Comparison of ENCODE assay signal across 8 cellular contexts in the genomic region with DNA sequence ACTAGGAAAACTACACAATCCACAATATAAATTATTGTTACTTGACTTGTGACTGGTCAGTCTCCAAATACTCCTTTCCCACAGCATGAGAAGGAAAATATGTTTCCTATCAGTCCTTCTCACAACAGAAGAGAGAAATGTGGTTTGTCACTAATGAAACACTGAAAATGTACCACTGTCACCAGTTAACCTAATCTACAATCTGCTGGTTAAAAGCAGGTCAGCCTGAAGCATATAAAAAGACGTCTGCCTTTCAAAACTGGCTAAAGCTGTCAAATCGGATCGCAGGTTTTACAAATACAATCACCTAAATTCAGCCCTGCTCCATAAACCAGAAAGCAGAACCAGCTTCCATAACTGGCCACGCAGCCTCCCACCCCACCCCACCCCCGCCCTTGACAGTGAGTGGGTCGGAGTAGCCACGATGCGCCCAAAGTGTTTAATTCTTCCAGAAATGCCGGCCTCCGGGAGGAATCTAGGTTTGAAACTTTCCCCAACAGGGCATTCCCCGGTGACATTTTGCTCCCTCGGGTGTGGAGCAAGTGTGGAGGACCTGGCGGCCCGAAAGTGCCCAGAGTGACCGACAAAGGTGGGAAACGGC. TPM values are rescaled to one million over a fixed set of nuclear protein-coding genes. Genes with fewer than 3 reads are reported as not detected.
DNase-seq lines count a peak whose midpoint lies in the region; ATAC-seq, FAIRE-seq and TF ChIP-seq lines count a peak whose summit lies in the region.

No MANE protein-coding gene starts in this region.

- ATAC-seq in HepG2: peak; percentile 28

- no peak overlapping the region for H4K8ac ChIP-seq in H9 (replicated peaks; ENCODE audit: insufficient read length, low read depth, low read length)

- no peak overlapping the region for H4K5ac ChIP-seq in H9 (ENCODE audit: insufficient read length, low read depth, low read length)

- POLR2A ChIA-PET in HepG2 (lab: Yijun Ruan, JAX): interaction anchor here (0.6 to 5.9 kb wide), 9 partner anchors 15 to 92 kb away, joined by 3 to 132 read pairs (median 3); partner anchors contain the start of gene ISL2

- TF ChIP-seq CTCF in H9 (conservative IDR thresholded peaks at IDR 0.05) (no peak), bronchial epithelial cell (IDR thresholded peaks at IDR 0.05; ENCODE audit: insufficient read depth, low read length, severe bottlenecking) (no peak), HepG2 (CRISPR knock-in tag; IDR thresholded peaks at IDR 0.05) (no peak), testis (IDR thresholded peaks at IDR 0.05) (no peak)

- no peaks in the 10 kb centered on the region for H3K9me3 ChIP-seq in H9 (ENCODE audit: control insufficient read depth, low read depth, low read length)
- H3K9me3 ChIP-seq in NT2/D1 (ENCODE audit: insufficient read depth, low read length): no peaks in the 10 kb centered on the region
- no peaks in the 10 kb centered on the region for H3K9me3 ChIP-seq in HepG2 (ENCODE audit: low read length)
- no peaks in the 10 kb centered on the region for H3K9me3 ChIP-seq in testis

- H3K36me3 Mint-ChIP-seq in H9 (ENCODE audit: insufficient read depth in 1 of 3, low read depth in 3 of 3): no peaks in the 10 kb centered on the region; a peak in 3 of 7 replicates

- H3T11ph ChIP-seq in H9 (ENCODE audit: low read length): no peak overlapping the region

- H3K27ac ChIP-seq in H9 (ENCODE audit: insufficient read length, low read depth, low read length) (no peak overlapping the region), HepG2 (ENCODE audit: extremely low read length, insufficient read depth, low read length) (peak overlapping the region; percentile 96), testis (peak overlapping the region; percentile 63 to 88)

- BruUV-seq in HepG2 (replicated peaks; lab: Mats Ljungman, UMichigan): TSS peak; percentile 61

- H3K79me1 ChIP-seq in H9 (ENCODE audit: insufficient read depth, low read depth, low read length, poor library complexity, severe bottlenecking): peaks cover 2% of the 10 kb centered on the region

- H4K91ac ChIP-seq in H9 (ENCODE audit: insufficient read length, low read depth, low read length): no peak overlapping the region

- FAIRE-seq in bronchial epithelial cell (lab: Jason Lieb, UNC) (no peak), HepG2 (lab: Jason Lieb, UNC) (no peak), urothelium cell line (lab: Jason Lieb, UNC) (no peak)

- peaks cover 17% of the 10 kb centered on the region for H3K27me3 Mint-ChIP-seq in H9 (ENCODE audit: low read depth)

- no peak overlapping the region for H2BK12ac ChIP-seq in H9 (ENCODE audit: insufficient read length, low read depth, low read length)

- no peak overlapping the region for H3K56ac ChIP-seq in H9 (ENCODE audit: insufficient read length, low read depth, low read length)

- H2BK120ac ChIP-seq in H9 (ENCODE audit: low read depth, low read length, poor library complexity, severe bottlenecking): no peak overlapping the region

- H3K9me3 Mint-ChIP-seq in H9: peaks cover 0 to 3% of the 10 kb centered on the region in 2 experiments; a peak in 2 of 5 replicates

- H3K79me2 ChIP-seq in H9 (ENCODE audit: insufficient read depth, low read length) (no peaks in the 10 kb centered on the region), HepG2 (ENCODE audit: insufficient read depth, low read length) (peaks cover 54% of the 10 kb centered on the region)

- H2AFZ ChIP-seq in H9 (ENCODE audit: low read length): no peak overlapping the region
- H2AFZ ChIP-seq in HepG2 (ENCODE audit: low read length): no peak overlapping the region

- H2BK20ac ChIP-seq in H9 (ENCODE audit: low read depth, low read length, poor library complexity, severe bottlenecking): no peak overlapping the region

- in situ Hi-C loops in HepG2 (cut with HindIII; ENCODE audit: extremely low pct_ligation_motif_present, low pct_unique_long_range_greater_than_20kb): no loop called here

- H3K4me2 ChIP-seq in H9 (ENCODE audit: insufficient read depth, insufficient read length, low read length) (peak overlapping the region; percentile 37), HepG2 (ENCODE audit: low read depth, low read length) (peak overlapping the region; percentile 97)

- H2BK5ac ChIP-seq in H9 (ENCODE audit: insufficient read length, low read length): no peak overlapping the region

- H3K23ac ChIP-seq in H9 (ENCODE audit: insufficient read length, low read depth, low read length): no peak overlapping the region

- H3K23me2 ChIP-seq in H9 (ENCODE audit: insufficient read length, low read depth, low read length, poor library complexity, severe bottlenecking): peaks cover 5% of the 10 kb centered on the region

- H3K4me3 ChIP-seq in NT2/D1 (ENCODE audit: insufficient read length, low read depth) (peak overlapping the region; percentile 84), bronchial epithelial cell (ENCODE audit: low read depth, low read length) (peak overlapping the region; percentile 64), HepG2 (replicated peaks in 1 of 3; ENCODE audit: insufficient read depth in 1 of 3, low read depth in 2 of 3, low read length in 3 of 3) (peak overlapping the region; percentile 83 to 98 (median 97)), testis (peak overlapping the region; percentile 72 to 89)

- CTCF ChIA-PET in HepG2 (lab: Yijun Ruan, JAX; ENCODE audit: low intra/inter-chr PET ratio, low total read pairs): no interaction called here

- DNase-seq in EL: peak; percentile 32
- DNase-seq in H9: no peak
- DNase-seq in NT2/D1 (ENCODE audit: low read depth, low spot score): no peak
- no peak for DNase-seq in bronchial epithelial cell (ENCODE audit: low read depth)
- DNase-seq in HepG2 (ENCODE audit: low spot score): no peak
- peak; percentile 28 for DNase-seq in testis
- DNase-seq in COLO829 (ENCODE audit: low spot score): no peak
- no peak for DNase-seq in urothelium cell line (ENCODE audit: low spot score)

- no CpG with 5 or more reads among the region's 16 CpGs for whole genome bisulfite sequencing in H9 (ENCODE audit: extremely low coverage, insufficient read length, low lambda C conversion rate)
- 0% methylated on average over 16 of the region's 16 CpGs for WGBS in HepG2 (ENCODE audit: low lambda C conversion rate)
- 1 to 5% methylated on average over 8 to 16 of the region's 16 CpGs for WGBS in testis, 2 donors

- peak overlapping the region in 1 of 3 experiments; percentile 85; a peak in 2 of 7 replicates for H3K27ac Mint-ChIP-seq in H9

- intact Hi-C loops in HepG2 (cut with micrococcal nuclease; ENCODE audit: unreplicated experiment): loop anchor here (1.0 kb wide), 1 partner anchor 26 kb away; the partner anchor contains the start of gene ISL2
- intact Hi-C loops in testis (cut with DNase I; ENCODE audit: low total_unique reads): no loop called here

- no peak overlapping the region for H3K4ac ChIP-seq in H9 (ENCODE audit: low read depth, low read length)

- H3K4me1 ChIP-seq in H9 (ENCODE audit: insufficient read depth, low read length) (no peaks in the 10 kb centered on the region), NT2/D1 (ENCODE audit: insufficient read depth, insufficient read length) (peaks cover 9% of the 10 kb centered on the region), HepG2 (ENCODE audit: insufficient read depth, low read length) (peaks cover 72% of the 10 kb centered on the region), testis (peaks cover 15% of the 10 kb centered on the region)

- H3K27me3 ChIP-seq in H9 (ENCODE audit: insufficient read depth, low read length) (no peaks in the 10 kb centered on the region), NT2/D1 (ENCODE audit: insufficient read depth, insufficient read length) (no peaks in the 10 kb centered on the region), bronchial epithelial cell (ENCODE audit: control insufficient read depth, insufficient read depth, low read length) (no peaks in the 10 kb centered on the region), HepG2 (ENCODE audit: control insufficient read depth in 1 of 2, insufficient read depth in 2 of 2, low read length in 2 of 2) (no peaks in the 10 kb centered on the region; a peak in 1 of 5 replicates), testis (no peaks in the 10 kb centered on the region)

- no peak overlapping the region for H3K18ac ChIP-seq in H9 (ENCODE audit: insufficient read length, low read depth, low read length)

- no peak for TF ChIP-seq RAD21 in HepG2 (CRISPR knock-in tag; IDR thresholded peaks at IDR 0.05)

- TF ChIP-seq POLR2A in HepG2 (IDR thresholded peaks at IDR 0.05; ENCODE audit: insufficient read depth in 1 of 2, low read depth in 2 of 2, low read length in 2 of 2) (no peak), testis (IDR thresholded peaks at IDR 0.05) (no peak)

- no peak overlapping the region for H2BK15ac ChIP-seq in H9 (ENCODE audit: low read depth, low read length)

- H4K20me1 ChIP-seq in H9 (ENCODE audit: control insufficient read depth, insufficient read depth, insufficient read length) (no peaks in the 10 kb centered on the region), HepG2 (ENCODE audit: insufficient read depth, low read length) (peaks cover 50% of the 10 kb centered on the region)

- H2AK5ac ChIP-seq in H9 (ENCODE audit: insufficient read length, low read length): no peak overlapping the region

- H3K4me3 Mint-ChIP-seq in H9: peak overlapping the region; percentile 87 to 90

- H3K9ac ChIP-seq in H9 (ENCODE audit: extremely low read depth, insufficient read length, low read length): peak overlapping the region; percentile 45
- peak overlapping the region; percentile 93 for H3K9ac ChIP-seq in NT2/D1 (ENCODE audit: insufficient read length, low read depth)
- peak overlapping the region; percentile 95 for H3K9ac ChIP-seq in HepG2 (ENCODE audit: insufficient read depth, low read depth, low read length)

- H3K14ac ChIP-seq in H9 (ENCODE audit: insufficient read depth, low read length): no peak overlapping the region; the same call in 1 of the 2 replicates

- TF ChIP-seq EP300 in HepG2 (IDR thresholded peaks at IDR 0.05; ENCODE audit: low read depth in 2 of 2, low read length in 2 of 2) (no peak), HepG2 (CRISPR knock-in tag; IDR thresholded peaks at IDR 0.05; ENCODE audit: borderline replicate concordance) (no peak)

- H3K36me3 ChIP-seq in NT2/D1 (ENCODE audit: insufficient read depth, insufficient read length, low read length): no peaks in the 10 kb centered on the region
- no peaks in the 10 kb centered on the region for H3K36me3 ChIP-seq in bronchial epithelial cell (ENCODE audit: control insufficient read depth, insufficient read depth, low read length)
- no peaks in the 10 kb centered on the region for H3K36me3 ChIP-seq in HepG2 (replicated peaks in 1 of 2; ENCODE audit: control insufficient read depth in 1 of 2, insufficient read depth in 2 of 2, low read length in 2 of 2)
- no peaks in the 10 kb centered on the region for H3K36me3 ChIP-seq in testis (ENCODE audit: low read depth, missing control alignments)

- H3K4me1 Mint-ChIP-seq in H9: peaks cover 16 to 20% of the 10 kb centered on the region in 2 experiments

RNA-seq across cellular contexts. Expression of gene ETFA, which starts 0.7 kb away (rescaled TPM):
- 94.2 and 109 TPM in 2 replicates for total RNA-seq in H9 (2021)
- 144 and 223 TPM in 2 replicates for total RNA-seq in bronchial epithelial cell
- total RNA-seq in HepG2 (2016; rRNA removed; fragmentation: Illumina TruSeq; extraction: Trizol): 396 and 456 TPM in 2 replicates
- total RNA-seq in HepG2 (2016; cell fraction: cytosol; rRNA removed; fragmentation: Illumina TruSeq; extraction: Trizol; ENCODE audit: low read depth): 368 and 410 TPM in 2 replicates
- total RNA-seq in HepG2 (2016; cell fraction: insoluble cytoplasmic fraction; rRNA removed; fragmentation: Illumina TruSeq; extraction: Trizol): 386 and 515 TPM in 2 replicates
- total RNA-seq in HepG2 (2016; cell fraction: membrane; rRNA removed; fragmentation: Illumina TruSeq; extraction: Trizol): 164 and 175 TPM in 2 replicates
- total RNA-seq in HepG2 (2016; cell fraction: nucleus; rRNA removed; fragmentation: Illumina TruSeq; extraction: Trizol): 159 and 170 TPM in 2 replicates
- polyA plus RNA-seq in HepG2 (2011; rRNA removed): 221 and 291 TPM in 2 replicates
- 171 and 237 TPM in 2 replicates for polyA plus RNA-seq in HepG2 (2011; cell fraction: cytosol; rRNA removed)
- polyA plus RNA-seq in HepG2 (2011; cell fraction: nucleus; rRNA removed): 66.6 and 86.3 TPM in 2 replicates
- polyA plus RNA-seq in HepG2 (2012): 209 and 241 TPM in 2 replicates
- polyA plus RNA-seq in HepG2 (2016; cell fraction: cytosol; fragmentation: Illumina TruSeq; extraction: Trizol; ENCODE audit: low read depth): 67.4 and 75.2 TPM in 2 replicates
- polyA plus RNA-seq in HepG2 (2016; cell fraction: insoluble cytoplasmic fraction; fragmentation: Illumina TruSeq; extraction: Trizol; ENCODE audit: low read depth): 426 and 472 TPM in 2 replicates
- polyA plus RNA-seq in HepG2 (2016; cell fraction: membrane; fragmentation: Illumina TruSeq; extraction: Trizol; ENCODE audit: low read depth): 74.9 and 81.8 TPM in 2 replicates
- 213 and 215 TPM in 2 replicates for polyA plus RNA-seq in HepG2 (2016; cell fraction: nucleus; fragmentation: Illumina TruSeq; extraction: Trizol; ENCODE audit: insufficient read depth, low read depth)
- 123 and 181 TPM in 2 replicates for polyA minus RNA-seq in HepG2 (2011; rRNA and poly(A)+ RNA removed; ENCODE audit: low replicate concordance)
- polyA minus RNA-seq in HepG2 (2011; cell fraction: cytosol; rRNA and poly(A)+ RNA removed): 116 and 138 TPM in 2 replicates
- 103 and 120 TPM in 2 replicates for polyA minus RNA-seq in HepG2 (2011; cell fraction: nucleus; rRNA and poly(A)+ RNA removed)
- total RNA-seq in testis: 10 to 100 TPM; 58.3 to 72.7 TPM
- polyA plus RNA-seq in testis (ENCODE audit: insufficient read depth, low read depth, low replicate concordance): 72.1 TPM

RNA-seq across cellular contexts. Expression of gene ISL2, which starts 26.0 kb away (rescaled TPM):
- total RNA-seq in H9 (2021): 0.15 and 0.33 TPM in 2 replicates
- total RNA-seq in bronchial epithelial cell: 0.26 TPM in 1 of 2 replicates, not detected in the other
- 2.5 and 5.1 TPM in 2 replicates for total RNA-seq in HepG2 (2016; rRNA removed; fragmentation: Illumina TruSeq; extraction: Trizol)
- 1.5 and 2.1 TPM in 2 replicates for total RNA-seq in HepG2 (2016; cell fraction: cytosol; rRNA removed; fragmentation: Illumina TruSeq; extraction: Trizol; ENCODE audit: low read depth)
- total RNA-seq in HepG2 (2016; cell fraction: insoluble cytoplasmic fraction; rRNA removed; fragmentation: Illumina TruSeq; extraction: Trizol): 3.0 and 4.9 TPM in 2 replicates
- total RNA-seq in HepG2 (2016; cell fraction: membrane; rRNA removed; fragmentation: Illumina TruSeq; extraction: Trizol): 2.9 and 3.6 TPM in 2 replicates
- 5.5 and 5.8 TPM in 2 replicates for total RNA-seq in HepG2 (2016; cell fraction: nucleus; rRNA removed; fragmentation: Illumina TruSeq; extraction: Trizol)
- polyA plus RNA-seq in HepG2 (2011; rRNA removed): 4.3 and 6.3 TPM in 2 replicates
- 3.7 and 5.2 TPM in 2 replicates for polyA plus RNA-seq in HepG2 (2011; cell fraction: cytosol; rRNA removed)
- 40.9 and 48.7 TPM in 2 replicates for polyA plus RNA-seq in HepG2 (2011; cell fraction: nucleus; rRNA removed)
- polyA plus RNA-seq in HepG2 (2012): 3.6 and 6.5 TPM in 2 replicates
- polyA plus RNA-seq in HepG2 (2016; cell fraction: cytosol; fragmentation: Illumina TruSeq; extraction: Trizol; ENCODE audit: low read depth): 1.7 and 2.0 TPM in 2 replicates
- polyA plus RNA-seq in HepG2 (2016; cell fraction: insoluble cytoplasmic fraction; fragmentation: Illumina TruSeq; extraction: Trizol; ENCODE audit: low read depth): 3.6 and 3.7 TPM in 2 replicates
- polyA plus RNA-seq in HepG2 (2016; cell fraction: membrane; fragmentation: Illumina TruSeq; extraction: Trizol; ENCODE audit: low read depth): 1.8 and 2.1 TPM in 2 replicates
- polyA plus RNA-seq in HepG2 (2016; cell fraction: nucleus; fragmentation: Illumina TruSeq; extraction: Trizol; ENCODE audit: insufficient read depth, low read depth): 13.2 TPM in 2 replicates
- polyA minus RNA-seq in HepG2 (2011; rRNA and poly(A)+ RNA removed; ENCODE audit: low replicate concordance): 1.7 and 9.6 TPM in 2 replicates
- 4.3 and 7.4 TPM in 2 replicates for polyA minus RNA-seq in HepG2 (2011; cell fraction: cytosol; rRNA and poly(A)+ RNA removed)
- polyA minus RNA-seq in HepG2 (2011; cell fraction: nucleus; rRNA and poly(A)+ RNA removed): 8.9 and 12.7 TPM in 2 replicates
- 1 to 10 TPM; 3.5 to 4.2 TPM for total RNA-seq in testis
- 0.88 TPM for polyA plus RNA-seq in testis (ENCODE audit: insufficient read depth, low read depth, low replicate concordance)

Comparison
In these comparisons a context has a peak if more than half of its experiments do, and no peak if none do; other contexts are left out.
1. DNase-seq: peak in EL (single experiment) and testis (single experiment); none in H9 (single experiment), NT2/D1 (single experiment), bronchial epithelial cell (single experiment), HepG2 (single experiment), COLO829 (single experiment) and urothelium cell line (single experiment).
2. H3K9ac ChIP-seq: peak in every context shown above with its lines; median percentile 95 in HepG2; 93 in NT2/D1; 45 in H9.
3. Peak in every context shown above with its lines, with median percentiles within 50 percentile points of each other: H3K4me3 ChIP-seq.